Comparison of ENCODE assay signal across 17 cellular contexts in the genomic region with DNA sequence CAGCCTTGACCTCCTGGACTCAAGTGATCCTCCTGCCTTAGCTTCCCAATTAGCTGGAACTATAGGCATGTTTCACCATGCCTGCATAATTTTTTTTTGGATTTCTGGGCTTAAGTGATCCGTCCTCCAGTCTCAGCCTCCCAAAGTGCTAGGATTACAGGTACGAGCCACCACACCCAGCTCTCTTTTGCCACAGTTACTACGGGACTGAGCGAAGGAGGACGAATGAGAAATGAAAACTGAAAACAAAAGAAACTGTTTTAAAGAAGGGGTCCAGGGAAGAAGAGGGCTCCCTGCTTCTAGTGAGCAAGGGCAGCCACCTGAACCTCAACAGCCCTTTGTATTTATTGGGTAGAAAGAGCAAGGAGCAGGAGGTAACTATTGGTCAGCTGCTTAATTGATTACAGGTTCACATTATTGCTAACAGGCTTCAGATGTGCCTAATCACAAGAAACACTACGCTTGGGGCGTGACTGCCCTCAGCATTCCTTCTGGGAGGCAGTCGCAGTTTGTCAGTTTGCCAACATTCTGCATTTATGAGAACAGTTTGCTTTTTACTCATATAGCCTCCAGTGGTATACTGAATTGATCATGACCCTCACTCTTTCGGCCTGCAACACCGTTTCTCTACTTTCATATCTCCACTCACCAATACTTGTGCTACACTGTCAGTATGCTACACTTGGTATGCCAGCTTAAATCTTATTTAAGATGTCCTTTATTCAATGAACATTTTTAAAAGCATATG.
A peak's percentile ranks its signal among the peaks of the same experiment; 100 is the strongest.
DNase-seq lines count a peak whose midpoint lies in the region; ATAC-seq, FAIRE-seq and TF ChIP-seq lines count a peak whose summit lies in the region.
"Had no signal": no experiment of that assay in that cellular context is flagged by ENCODE, and none has a peak within 500 bp of the region (broad histone marks: within the 10 kb centered on the region; RNA-seq: fewer than 3 reads in every experiment).

No MANE protein-coding gene starts in this region.

- FAIRE-seq in bronchial epithelial cell (lab: Jason Lieb, UNC) (no peak), keratinocyte (lab: Jason Lieb, UNC) (peak; percentile 46)
- FAIRE-seq: GM18507 had no signal

- dilution Hi-C loops in keratinocyte (cut with MboI; ENCODE audit: extremely low pct_ligation_motif_present, low sequenced_read_pairs): no loop called here

- H3K9me1 ChIP-seq in keratinocyte (ENCODE audit: control insufficient read depth, extremely low read depth, insufficient read depth, low read length): no peaks in the 10 kb centered on the region

- no peaks in the 10 kb centered on the region for H3K9me2 ChIP-seq in MM.1S (replicated peaks; ENCODE audit: insufficient read depth, low read length)
- H3K9me2 ChIP-seq in Karpas-422 (replicated peaks; ENCODE audit: insufficient read depth, low read length): no peaks in the 10 kb centered on the region; the same call in 1 of the 2 replicates

- TF ChIP-seq CTCF in AG10803 (conservative IDR thresholded peaks at IDR 0.05; ENCODE audit: low read length) (no peak), MM.1S (IDR thresholded peaks at IDR 0.05; ENCODE audit: low read length) (no peak), bronchial epithelial cell (IDR thresholded peaks at IDR 0.05; ENCODE audit: insufficient read depth, low read length, severe bottlenecking) (no peak), keratinocyte (optimal IDR thresholded peaks at IDR 0.05 in 1 of 3, IDR thresholded peaks at IDR 0.05 in 1 of 3, conservative IDR thresholded peaks at IDR 0.05 in 1 of 3; ENCODE audit: extremely low read depth in 1 of 3, insufficient read depth in 2 of 3, low read length in 3 of 3) (no peak), GM10266 (IDR thresholded peaks at IDR 0.05; ENCODE audit: control insufficient read depth, insufficient read depth, low read depth, missing control alignments) (no peak)

- no peak overlapping the region for H3K4me3 ChIP-seq in AG10803 (ENCODE audit: low read length)
- no peak overlapping the region for H3K4me3 ChIP-seq in MM.1S (ENCODE audit: low read length)
- H3K4me3 ChIP-seq in bronchial epithelial cell (ENCODE audit: low read depth, low read length): no peak overlapping the region
- H3K4me3 ChIP-seq in keratinocyte (ENCODE audit: control insufficient read depth in 2 of 3, extremely low read depth in 1 of 3, insufficient read depth in 2 of 3, low read depth in 1 of 3, low read length in 3 of 3): no peak overlapping the region
- H3K4me3 ChIP-seq in Karpas-422 (ENCODE audit: low read length): no peak overlapping the region
- H3K4me3 ChIP-seq: skin epidermis had no signal

- H4K20me1 ChIP-seq in MM.1S (ENCODE audit: insufficient read depth, low read length) (no peaks in the 10 kb centered on the region), keratinocyte (ENCODE audit: control insufficient read depth, extremely low read depth, insufficient read depth, low read length) (no peaks in the 10 kb centered on the region), Karpas-422 (ENCODE audit: insufficient read depth, low read depth, low read length) (no peaks in the 10 kb centered on the region)

- H3K36me3 ChIP-seq in MM.1S (replicated peaks; ENCODE audit: insufficient read depth, low read length) (no peaks in the 10 kb centered on the region), bronchial epithelial cell (ENCODE audit: control insufficient read depth, insufficient read depth, low read length) (no peaks in the 10 kb centered on the region), keratinocyte (ENCODE audit: control insufficient read depth in 2 of 2, extremely low read depth in 1 of 2, insufficient read depth in 2 of 2, low read length in 2 of 2) (no peaks in the 10 kb centered on the region), Karpas-422 (ENCODE audit: insufficient read depth, low read length) (no peaks in the 10 kb centered on the region)
- H3K36me3 ChIP-seq: upper lobe of left lung had no signal

- H3K4me1 ChIP-seq in MM.1S (ENCODE audit: low read length) (no peaks in the 10 kb centered on the region), keratinocyte (ENCODE audit: control insufficient read depth, extremely low read depth, insufficient read depth, low read length) (peaks cover 4% of the 10 kb centered on the region), Karpas-422 (ENCODE audit: low read length) (no peaks in the 10 kb centered on the region)
- H3K4me1 ChIP-seq: upper lobe of left lung had no signal

- H3K27me3 ChIP-seq in MM.1S (replicated peaks; ENCODE audit: insufficient read depth, low read length) (no peaks in the 10 kb centered on the region), bronchial epithelial cell (ENCODE audit: control insufficient read depth, insufficient read depth, low read length) (no peaks in the 10 kb centered on the region), keratinocyte (ENCODE audit: control insufficient read depth, extremely low read depth, insufficient read depth, low read length) (no peaks in the 10 kb centered on the region), Karpas-422 (ENCODE audit: low read length) (no peaks in the 10 kb centered on the region)
- H3K27me3 ChIP-seq: upper lobe of left lung had no signal

- H3F3A ChIP-seq in MM.1S (ENCODE audit: insufficient read depth, low read length): no peaks in the 10 kb centered on the region

- H2AFZ ChIP-seq in MM.1S (ENCODE audit: low read length) (peak overlapping the region; percentile 8; the same call in 1 of the 2 replicates), keratinocyte (ENCODE audit: control insufficient read depth, low read length) (peak overlapping the region; percentile 66), Karpas-422 (ENCODE audit: low read length) (no peak overlapping the region)

- no peak overlapping the region; the same call in 1 of the 2 replicates for H3K4me2 ChIP-seq in MM.1S (ENCODE audit: low read depth, low read length)
- peak overlapping the region; percentile 48 for H3K4me2 ChIP-seq in keratinocyte (ENCODE audit: control insufficient read depth, extremely low read depth, insufficient read depth, low read depth, low read length)
- no peak overlapping the region for H3K4me2 ChIP-seq in Karpas-422 (ENCODE audit: low read depth, low read length, poor library complexity, severe bottlenecking)

- no peak for ATAC-seq in HG03175 (IDR thresholded peaks at IDR 0.05; ENCODE audit: unreplicated experiment)

- H3K79me2 ChIP-seq in MM.1S (ENCODE audit: low read length) (no peaks in the 10 kb centered on the region), keratinocyte (ENCODE audit: control insufficient read depth, insufficient read depth, low read length) (no peaks in the 10 kb centered on the region), Karpas-422 (ENCODE audit: low read length) (no peaks in the 10 kb centered on the region)

- H3K9ac ChIP-seq in MM.1S (ENCODE audit: low read length) (no peak overlapping the region), keratinocyte (ENCODE audit: control insufficient read depth, extremely low read depth, insufficient read depth, low read length) (peak overlapping the region; percentile 4), Karpas-422 (ENCODE audit: low read length) (no peak overlapping the region)

- DNase-seq in AG10803 (ENCODE audit: low read depth) (peak; percentile 38), MM.1S (no peak), bronchial epithelial cell (ENCODE audit: low read depth) (peak; percentile 71), keratinocyte (ENCODE audit: low read depth, low spot score) (peak; percentile 28), Karpas-422 (no peak), cerebellar nuclear complex (lab: John Stamatoyannopoulos, UW) (no peak), GM10266 (ENCODE audit: extremely low spot score) (no peak)
- DNase-seq: activated CD4-positive, alpha-beta T cell treated with anti-CD3 and anti-CD28 coated beads, Interleukin-2, amount 50 U/mL, for 4 hours; activated naive CD8-positive, alpha-beta T cell treated with anti-CD3 and anti-CD28 coated beads for 36 hours; activated T-cell treated with anti-CD3 and anti-CD28 coated beads, Interleukin-2, amount 50 U/mL, for 24 hours; hypothalamus; NCI-H1694; OCI-M1 had no signal

- H3K27ac ChIP-seq in MM.1S (ENCODE audit: low read length): no peak overlapping the region
- H3K27ac ChIP-seq in keratinocyte (ENCODE audit: control insufficient read depth, insufficient read depth, low read length): no peak overlapping the region
- H3K27ac ChIP-seq in Karpas-422 (ENCODE audit: low read length): no peak overlapping the region
- H3K27ac ChIP-seq: upper lobe of left lung had no signal

- no peaks in the 10 kb centered on the region for H3K9me3 ChIP-seq in MM.1S (replicated peaks; ENCODE audit: insufficient read depth, low read length)
- no peaks in the 10 kb centered on the region for H3K9me3 ChIP-seq in keratinocyte (ENCODE audit: control insufficient read depth, low read depth, low read length)
- H3K9me3 ChIP-seq in Karpas-422 (ENCODE audit: low read length): 0 out of 2 replicates have a peak, but pooled peaks cover 2% of the 10 kb centered on the region
- H3K9me3 ChIP-seq: upper lobe of left lung had no signal

Comparison
In these comparisons a context has a peak if more than half of its experiments do, and no peak if none do; other contexts are left out.
1. DNase-seq: peak in AG10803 (single experiment), bronchial epithelial cell (single experiment) and keratinocyte (single experiment); none in MM.1S (single experiment), Karpas-422 (single experiment), cerebellar nuclear complex (0 of 2) and GM10266 (single experiment).